8 cellular contexts compared by ENCODE assay signal in the genomic region with DNA sequence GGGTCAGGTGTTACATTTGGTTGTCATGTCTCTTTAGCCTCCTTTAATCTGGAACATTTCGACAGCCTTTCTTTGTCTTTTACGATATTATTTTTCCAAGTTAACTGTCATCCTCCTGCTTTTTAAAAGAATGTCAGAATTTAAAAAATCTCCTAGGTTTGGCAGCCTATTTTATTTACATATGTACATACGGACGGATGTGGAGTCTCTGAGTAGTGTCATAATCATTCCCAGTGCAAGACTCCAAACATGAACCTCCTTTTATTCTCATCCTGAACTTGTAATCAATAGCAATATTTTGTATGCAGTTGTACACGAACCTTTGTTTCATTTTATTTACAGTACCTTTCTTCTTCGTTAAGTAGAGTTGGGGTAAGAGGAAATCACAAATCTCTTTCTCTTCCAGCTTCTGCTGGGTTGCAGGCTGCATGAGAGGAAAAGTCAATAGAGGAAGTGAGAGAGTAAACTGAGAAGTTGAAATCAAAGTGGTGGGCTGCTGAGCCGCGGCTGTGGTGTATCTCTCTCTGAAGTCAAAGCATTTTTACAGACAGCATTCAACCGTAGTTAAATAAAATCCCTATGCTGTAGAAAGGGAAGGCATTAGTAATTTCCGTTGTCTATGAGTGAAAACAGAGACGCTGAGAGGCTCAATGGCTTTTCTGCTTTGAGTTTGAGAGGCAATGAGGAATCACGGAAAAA. TPM values are rescaled to one million over a fixed set of nuclear protein-coding genes. Genes with fewer than 3 reads are reported as not detected.
DNase-seq lines count a peak whose midpoint lies in the region; ATAC-seq and TF ChIP-seq lines count a peak whose summit lies in the region.

No MANE protein-coding gene starts in this region.

- no peaks in the 10 kb centered on the region for H4K20me1 ChIP-seq in hepatocyte (ENCODE audit: insufficient read depth, poor library complexity, severe bottlenecking)

- TF ChIP-seq CTCF in hepatocyte (IDR thresholded peaks at IDR 0.05; ENCODE audit: poor library complexity) (no peak), RWPE1 (conservative IDR thresholded peaks at IDR 0.05; ENCODE audit: low read depth) (no peak)

- H3K9me2 ChIP-seq in hepatocyte (replicated peaks; ENCODE audit: insufficient read depth): no peaks in the 10 kb centered on the region

- peak; percentile 99 for ATAC-seq in GM18517 (IDR thresholded peaks at IDR 0.05; ENCODE audit: unreplicated experiment)
- ATAC-seq in HG02852 (IDR thresholded peaks at IDR 0.05; ENCODE audit: unreplicated experiment): peak; percentile 97

- peaks cover 5% of the 10 kb centered on the region for H3K4me1 ChIP-seq in ACC112 (ENCODE audit: control insufficient read depth, insufficient read depth, low read length, unreplicated experiment)
- no peaks in the 10 kb centered on the region for H3K4me1 ChIP-seq in hepatocyte (ENCODE audit: insufficient read depth)

- no peaks in the 10 kb centered on the region for H3K9me3 ChIP-seq in hepatocyte (ENCODE audit: low read depth)

- 42% methylated on average over 12 of the region's 12 CpGs for WGBS in hepatocyte (ENCODE audit: low lambda C conversion rate, missing lambda C conversion rate)

- no peak overlapping the region for H3K27ac ChIP-seq in ACC112 (ENCODE audit: low read depth, low read length)
- H3K27ac ChIP-seq in hepatocyte: no peak overlapping the region
- no peak overlapping the region for H3K27ac ChIP-seq in RWPE1

- no peaks in the 10 kb centered on the region for H3K27me3 ChIP-seq in ACC112 (ENCODE audit: insufficient read depth, low read length)
- H3K27me3 ChIP-seq in hepatocyte: no peaks in the 10 kb centered on the region

- peak overlapping the region; percentile 92 for H2AFZ ChIP-seq in ACC112 (ENCODE audit: low read length, unreplicated experiment)
- H2AFZ ChIP-seq in hepatocyte: no peak overlapping the region

- CTCF ChIA-PET in RWPE1 (lab: Yijun Ruan, JAX): no interaction called here

- H3K36me3 ChIP-seq in ACC112 (ENCODE audit: insufficient read depth, low read length) (no peaks in the 10 kb centered on the region), hepatocyte (replicated peaks; ENCODE audit: insufficient read depth, low read depth) (no peaks in the 10 kb centered on the region)

- DNase-seq in NCI-H748 treated with DMSO at 0.1 percent for 48 hours (lab: John Stamatoyannopoulos, UW) (peak; percentile 7), hepatocyte (ENCODE audit: low spot score) (no peak), NCI-H2227 (lab: John Stamatoyannopoulos, UW; ENCODE audit: unreplicated experiment) (no peak), NCI-H146 treated with DMSO at 0.1 percent for 48 hours (lab: John Stamatoyannopoulos, UW; ENCODE audit: unreplicated experiment) (no peak), RWPE1 (ENCODE audit: low spot score) (no peak)

- POLR2A ChIA-PET in RWPE1 (lab: Yijun Ruan, JAX; ENCODE audit: low non-redundant PET): no interaction called here

- H3K4me2 ChIP-seq in hepatocyte: peak overlapping the region; percentile 67

- H3K79me2 ChIP-seq in ACC112 (ENCODE audit: control insufficient read depth, insufficient read depth, low read length, unreplicated experiment): no peaks in the 10 kb centered on the region
- no peaks in the 10 kb centered on the region for H3K79me2 ChIP-seq in hepatocyte

- peak overlapping the region; percentile 66 for H3K4me3 ChIP-seq in ACC112 (ENCODE audit: low read depth, low read length)
- H3K4me3 ChIP-seq in hepatocyte: no peak overlapping the region

RNA-seq across cellular contexts. Expression of a gene that starts 53.9 kb away (rescaled TPM):
- 93.4 and 99.4 TPM in 2 replicates for total RNA-seq in hepatocyte
- polyA plus RNA-seq in hepatocyte: 30.6 and 38.6 TPM in 2 replicates
